ENCODE assay signal across 8 cellular contexts in genomic region chr7:149125189-149125863, GRCh38.
DNase-seq lines count a peak whose midpoint lies in the region; ATAC-seq, FAIRE-seq and TF ChIP-seq lines count a peak whose summit lies in the region.

No MANE protein-coding gene starts in this region.

- peak overlapping the region; percentile 89 to 95 for H3K27ac Mint-ChIP-seq in effector memory CD8-positive, alpha-beta T cell
- peak overlapping the region; percentile 98 for H3K27ac Mint-ChIP-seq in nephron progenitor cell

- peak overlapping the region; percentile 86 to 92 for H3K4me3 Mint-ChIP-seq in effector memory CD8-positive, alpha-beta T cell
- H3K4me3 Mint-ChIP-seq in nephron progenitor cell, result peak overlapping the region; percentile 94

- H3K9me3 Mint-ChIP-seq in effector memory CD8-positive, alpha-beta T cell, result peaks cover 0 to under 1% of the 10 kb centered on the region in 2 donors
- H3K9me3 Mint-ChIP-seq in nephron progenitor cell, result peaks cover 36% of the 10 kb centered on the region

- ATAC-seq in effector memory CD8-positive, alpha-beta T cell (replicated peaks), result no peak

- in situ Hi-C loops in GM13977 (cut with MboI; ENCODE audit: low pct_unique_long_range_greater_than_20kb, low sequenced_read_pairs, unreplicated experiment), result no loop called here

- peaks cover 18 to 27% of the 10 kb centered on the region in 2 donors for H3K4me1 Mint-ChIP-seq in effector memory CD8-positive, alpha-beta T cell (ENCODE audit: low read depth in 2 of 2)
- peaks cover 32% of the 10 kb centered on the region for H3K4me1 Mint-ChIP-seq in nephron progenitor cell

- TF ChIP-seq CTCF in nephron progenitor cell (IDR thresholded peaks at IDR 0.05) (no peak), GM13977 (IDR thresholded peaks at IDR 0.05; ENCODE audit: extremely low read depth, insufficient read depth, missing control alignments) (no peak), D721Med (IDR thresholded peaks at IDR 0.05; ENCODE audit: insufficient read depth, missing control alignments) (no peak)

- DNase-seq in NOMO-1 treated with DMSO at 0.1 percent for 48 hours (lab: John Stamatoyannopoulos, UW; ENCODE audit: unreplicated experiment) (peak; percentile 9), NOMO-1 treated with dmso at 0.1 percent for 144 hours (lab: John Stamatoyannopoulos, UW; ENCODE audit: unreplicated experiment) (no peak), OCI-M1 (lab: John Stamatoyannopoulos, UW) (peak; percentile 24), nephron progenitor cell (no peak), GM13977 (ENCODE audit: low spot score) (no peak), epidermal melanocyte (ENCODE audit: insufficient read length, low spot score) (no peak), D721Med (ENCODE audit: insufficient read length, low spot score) (no peak)
- DNase-seq in effector memory CD8-positive, alpha-beta T cell, result no peak

- no peaks in the 10 kb centered on the region for H3K27me3 Mint-ChIP-seq in effector memory CD8-positive, alpha-beta T cell
- H3K27me3 Mint-ChIP-seq in nephron progenitor cell (ENCODE audit: low read depth, poor library complexity), result peaks cover 3% of the 10 kb centered on the region

- no peak for FAIRE-seq in D721Med (lab: Jason Lieb, UNC)

- H3K36me3 Mint-ChIP-seq in effector memory CD8-positive, alpha-beta T cell (ENCODE audit: insufficient read depth), result peaks cover 24% of the 10 kb centered on the region
- H3K36me3 Mint-ChIP-seq in nephron progenitor cell (ENCODE audit: low read depth), result peaks cover 42% of the 10 kb centered on the region

Comparison
In these comparisons a context has a peak if more than half of its experiments do, and no peak if none do; other contexts are left out.
1. DNase-seq: peak in NOMO-1 treated with DMSO at 0.1 percent for 48 hours (single experiment) and OCI-M1 (single experiment); none in NOMO-1 treated with dmso at 0.1 percent for 144 hours (single experiment), effector memory CD8-positive, alpha-beta T cell (0 of 3), nephron progenitor cell (single experiment), GM13977 (single experiment), epidermal melanocyte (single experiment) and D721Med (single experiment).